Comparison of ENCODE assay signal across 6 cellular contexts in the genomic region with DNA sequence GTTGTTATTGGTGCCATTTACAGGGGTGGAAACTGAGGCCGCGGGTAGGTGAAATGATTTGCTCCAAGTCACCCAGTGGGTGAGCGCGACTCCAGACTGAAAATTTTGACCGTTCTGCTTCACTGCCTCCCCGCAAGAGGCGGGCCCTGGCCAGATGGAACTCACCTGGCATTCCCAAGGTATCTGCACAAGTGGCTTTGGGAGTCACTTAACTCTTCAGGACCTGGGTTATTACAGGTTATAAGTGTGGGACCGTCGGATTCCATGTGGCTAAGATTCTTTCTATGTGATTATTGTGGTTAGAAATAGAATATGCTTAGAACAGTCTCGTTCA. TPM values are rescaled to one million over a fixed set of nuclear protein-coding genes. Genes with fewer than 3 reads are reported as not detected.
DNase-seq lines count a peak whose midpoint lies in the region; ATAC-seq and TF ChIP-seq lines count a peak whose summit lies in the region.

No MANE protein-coding gene starts in this region.

- peaks cover 4% of the 10 kb centered on the region; the same call in 1 of the 2 replicates for H3K4me1 ChIP-seq in HUES64 (ENCODE audit: insufficient read depth, low read length)
- H3K4me1 ChIP-seq in endocrine pancreas (ENCODE audit: control insufficient read depth, insufficient read depth, low read length) = peaks cover 5% of the 10 kb centered on the region

- no peak for DNase-seq in activated CD4-positive, alpha-beta T cell treated with anti-CD3 and anti-CD28 coated beads for 1 hour

- peaks cover 8% of the 10 kb centered on the region; the same call in 1 of the 2 replicates for H3K36me3 ChIP-seq in HUES64 (ENCODE audit: insufficient read depth, low read length)
- H3K36me3 ChIP-seq in endocrine pancreas (ENCODE audit: control insufficient read depth, insufficient read depth, low read length) = no peaks in the 10 kb centered on the region

- H3K9ac ChIP-seq in HUES64 (ENCODE audit: low read depth, low read length) = peak overlapping the region; percentile 72
- H3K9ac ChIP-seq in endocrine pancreas (ENCODE audit: control insufficient read depth, insufficient read depth, low read length) = peak overlapping the region; percentile 83

- no peak for ATAC-seq in GM21717 (IDR thresholded peaks at IDR 0.05; ENCODE audit: unreplicated experiment)

- no peaks in the 10 kb centered on the region for H3K27me3 ChIP-seq in HUES64 (ENCODE audit: insufficient read depth, low read length)
- no peaks in the 10 kb centered on the region for H3K27me3 ChIP-seq in endocrine pancreas (ENCODE audit: control insufficient read depth, insufficient read depth, low read length)

- TF ChIP-seq CTCF in 22Rv1 (IDR thresholded peaks at IDR 0.05) = no peak

- H3K9me3 ChIP-seq in HUES64 (ENCODE audit: insufficient read depth, low read depth, low read length) = peaks cover 6% of the 10 kb centered on the region
- H3K9me3 ChIP-seq in endocrine pancreas (ENCODE audit: control insufficient read depth, low read length) = no peaks in the 10 kb centered on the region

- 4% methylated on average over 10 of the region's 10 CpGs for WGBS in HUES64

- H3K27ac ChIP-seq in 22Rv1 (peak overlapping the region; percentile 79), HUES64 (ENCODE audit: low read depth, low read length) (peak overlapping the region; percentile 58; the same call in 1 of the 2 replicates), skin epidermis (peak overlapping the region in 20 of 21 experiments; percentile 74 to 90 (median 84))

- H3K4me3 ChIP-seq in HUES64 (ENCODE audit: low read length) (peak overlapping the region; percentile 88), endocrine pancreas (ENCODE audit: control insufficient read depth, insufficient read depth, low read length) (peak overlapping the region; percentile 83), skin epidermis (peak overlapping the region; percentile 54 to 97 (median 88))

RNA-seq across cellular contexts. Expression of gene CABIN1, which starts 0.6 kb away (rescaled TPM):
- 27.8 TPM for polyA plus RNA-seq in HUES64 (2013, experiment 1 of 2)
- 33.2 TPM for polyA plus RNA-seq in HUES64 (2013, experiment 2 of 2)

RNA-seq across cellular contexts. Expression of gene GSTT4, which starts 6.4 kb away (rescaled TPM):
- polyA plus RNA-seq in HUES64 (2013, experiment 1 of 2) = not detected
- polyA plus RNA-seq in HUES64 (2013, experiment 2 of 2) = not detected

RNA-seq across cellular contexts. Expression of gene GSTT2, which starts 31.8 kb away (rescaled TPM):
- polyA plus RNA-seq in HUES64 (2013, experiment 1 of 2) = 2.2 TPM
- 2.8 TPM for polyA plus RNA-seq in HUES64 (2013, experiment 2 of 2)

RNA-seq across cellular contexts. Expression of gene DDT, which starts 37.5 kb away (rescaled TPM):
- 142 TPM for polyA plus RNA-seq in HUES64 (2013, experiment 1 of 2)
- polyA plus RNA-seq in HUES64 (2013, experiment 2 of 2) = 125 TPM

RNA-seq across cellular contexts. Expression of gene DDTL, which starts 45.0 kb away (rescaled TPM):
- polyA plus RNA-seq in HUES64 (2013, experiment 1 of 2) = 1.3 TPM
- polyA plus RNA-seq in HUES64 (2013, experiment 2 of 2) = 1.1 TPM
